ENCODE assay signal across 31 cellular contexts in the genomic region with DNA sequence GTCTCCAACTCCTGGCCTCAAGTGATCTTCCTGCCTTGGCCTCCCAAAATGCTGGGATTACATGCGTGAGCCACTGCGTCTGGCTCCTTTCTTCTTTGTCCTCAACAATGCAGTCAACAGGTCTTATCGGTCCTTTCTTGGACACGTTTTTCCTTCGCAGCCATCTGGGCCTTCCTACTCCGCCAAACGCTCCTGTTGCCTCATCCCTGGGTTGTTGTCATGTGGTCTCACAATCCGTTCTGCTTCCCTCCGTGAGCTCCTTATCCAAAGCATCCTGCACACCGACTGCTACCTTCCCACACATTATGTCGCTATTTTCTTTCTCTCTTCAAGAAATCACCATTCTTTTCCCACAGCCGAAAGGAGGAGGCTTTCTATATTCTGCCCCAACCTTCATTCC.
"Had no signal": no experiment of that assay in that cellular context is flagged by ENCODE, and none has a peak within 500 bp of the region (broad histone marks: within the 10 kb centered on the region; RNA-seq: fewer than 3 reads in every experiment).

No MANE protein-coding gene starts in this region.

- H3K9me3 ChIP-seq: ascending aorta, SJCRH30 had no signal

- ATAC-seq: activated CD8-positive, alpha-beta memory T cell treated with anti-CD3 and anti-CD28 coated beads, Interleukin-2, amount 10 ng/mL, durations not matched to agents 7 days and 5 days; Panc1 had no signal

- H3K27me3 ChIP-seq: ascending aorta, cardiac muscle cell, SJCRH30 had no signal

- H3K27me3 Mint-ChIP-seq: activated B cell treated with CpG ODN at 0.5 μM for 24 hours; activated CD4-positive, alpha-beta memory T cell treated with anti-CD3 and anti-CD28 coated beads for 36 hours; activated CD8-positive, alpha-beta memory T cell treated with anti-CD3 and anti-CD28 coated beads, Interleukin-2, amount 10 ng/mL, durations not matched to agents 7 days and 5 days; activated naive CD8-positive, alpha-beta T cell treated with anti-CD3 and anti-CD28 coated beads for 36 hours; central memory CD8-positive, alpha-beta T cell had no signal

- H3K9me3 Mint-ChIP-seq: activated B cell treated with CpG ODN at 0.5 μM for 24 hours; activated naive CD4-positive, alpha-beta T cell treated with anti-CD3 and anti-CD28 coated beads, Interleukin-2, amount 10 ng/mL, durations not matched to agents 7 days and 5 days; activated naive CD8-positive, alpha-beta T cell treated with anti-CD3 and anti-CD28 coated beads for 36 hours; T-helper 2 cell treated with Interferon-gamma antibody and Interleukin-4, amounts not matched to agents 5 μg/mL and 100 μg/mL, for 36 hours had no signal

- H3K27ac Mint-ChIP-seq: activated B cell treated with CpG ODN at 0.5 μM for 24 hours; activated CD4-positive, alpha-beta memory T cell treated with anti-CD3 and anti-CD28 coated beads for 36 hours; activated CD8-positive, alpha-beta memory T cell treated with anti-CD3 and anti-CD28 coated beads, Interleukin-2, amount 10 ng/mL, durations not matched to agents 7 days and 5 days; activated naive CD4-positive, alpha-beta T cell treated with anti-CD3 and anti-CD28 coated beads, Interleukin-2, amount 10 ng/mL, durations not matched to agents 7 days and 5 days; activated naive CD8-positive, alpha-beta T cell treated with anti-CD3 and anti-CD28 coated beads for 36 hours; T-helper 2 cell treated with Interferon-gamma antibody and Interleukin-4, amounts not matched to agents 5 μg/mL and 100 μg/mL, for 36 hours had no signal

- H3K4me3 Mint-ChIP-seq: activated B cell treated with CpG ODN at 0.5 μM for 24 hours; activated CD4-positive, alpha-beta memory T cell treated with anti-CD3 and anti-CD28 coated beads for 36 hours; activated CD8-positive, alpha-beta memory T cell treated with anti-CD3 and anti-CD28 coated beads, Interleukin-2, amount 10 ng/mL, durations not matched to agents 7 days and 5 days; activated naive CD4-positive, alpha-beta T cell treated with anti-CD3 and anti-CD28 coated beads, Interleukin-2, amount 10 ng/mL, durations not matched to agents 7 days and 5 days; activated naive CD8-positive, alpha-beta T cell treated with anti-CD3 and anti-CD28 coated beads for 36 hours; central memory CD8-positive, alpha-beta T cell; T-helper 2 cell treated with Interferon-gamma antibody and Interleukin-4, amounts not matched to agents 5 μg/mL and 100 μg/mL, for 36 hours had no signal

- H3K36me3 Mint-ChIP-seq: activated CD4-positive, alpha-beta memory T cell treated with anti-CD3 and anti-CD28 coated beads for 36 hours; activated CD8-positive, alpha-beta memory T cell treated with anti-CD3 and anti-CD28 coated beads, Interleukin-2, amount 10 ng/mL, durations not matched to agents 7 days and 5 days; activated naive CD4-positive, alpha-beta T cell treated with anti-CD3 and anti-CD28 coated beads, Interleukin-2, amount 10 ng/mL, durations not matched to agents 7 days and 5 days; activated naive CD8-positive, alpha-beta T cell treated with anti-CD3 and anti-CD28 coated beads for 36 hours had no signal

- H3K4me1 ChIP-seq: ascending aorta, SJCRH30 had no signal

- H3K4me1 Mint-ChIP-seq: activated B cell treated with CpG ODN at 0.5 μM for 24 hours; activated CD8-positive, alpha-beta memory T cell treated with anti-CD3 and anti-CD28 coated beads, Interleukin-2, amount 10 ng/mL, durations not matched to agents 7 days and 5 days; activated naive CD4-positive, alpha-beta T cell treated with anti-CD3 and anti-CD28 coated beads, Interleukin-2, amount 10 ng/mL, durations not matched to agents 7 days and 5 days; activated naive CD8-positive, alpha-beta T cell treated with anti-CD3 and anti-CD28 coated beads for 36 hours; central memory CD8-positive, alpha-beta T cell had no signal

- H3K36me3 ChIP-seq: ascending aorta, cardiac muscle cell, SJCRH30 had no signal

- H3K27ac ChIP-seq: ascending aorta, cardiac muscle cell, SJCRH30, SK-N-MC had no signal

- H3K4me3 ChIP-seq: ascending aorta, cardiac muscle cell, SJCRH30, SK-N-MC had no signal

- FAIRE-seq: TTC549 had no signal

- DNase-seq: activated B cell treated with CpG ODN at 0.5 μM for 24 hours; activated CD4-positive, alpha-beta memory T cell treated with anti-CD3 and anti-CD28 coated beads for 36 hours; activated CD4-positive, alpha-beta T cell treated with anti-CD3 and anti-CD28 coated beads for 4 hours; activated CD4-positive, alpha-beta T cell treated with anti-CD3 and anti-CD28 coated beads, Interleukin-2, amount 50 U/mL, for 1 hour; activated CD4-positive, CD25-positive, alpha-beta regulatory T cell treated with anti-CD3 and anti-CD28 coated beads, Interleukin-2, amount 50 U/mL, for 72 hours; activated CD8-positive, alpha-beta memory T cell treated with anti-CD3 and anti-CD28 coated beads for 24 hours; activated CD8-positive, alpha-beta memory T cell treated with anti-CD3 and anti-CD28 coated beads, Interleukin-2, amount 10 ng/mL, durations not matched to agents 7 days and 5 days; activated CD8-positive, alpha-beta memory T cell treated with anti-CD3 and anti-CD28 coated beads, Interleukin-2, amount 50 U/mL, for 48 hours; activated effector memory CD4-positive, alpha-beta T cell treated with Interleukin-2 at 50 U/mL for 16 hours; activated naive CD4-positive, alpha-beta T cell treated with anti-CD3 and anti-CD28 coated beads, Interleukin-2, amount 10 ng/mL, durations not matched to agents 7 days and 5 days; activated naive CD8-positive, alpha-beta T cell treated with anti-CD3 and anti-CD28 coated beads for 36 hours; activated T-cell treated with anti-CD3 and anti-CD28 coated beads, Interleukin-2, amount 50 U/mL, for 48 hours; amniotic stem cell; NCI-H1105; NCI-H1417 treated with DMSO at 0.1 percent for 48 hours; NCI-H187 treated with DMSO at 0.1 percent for 48 hours; NCI-H2081; NCI-H226; NCI-H446 treated with DMSO at 0.1 percent for 48 hours; NCI-H524; NCI-H69; NCI-H82; SHP77; SJCRH30 had no signal
